In genomic region chr9:31137850-31138160, GRCh38 we compare ENCODE assay signal across 24 cellular contexts.
DNase-seq lines count a peak whose midpoint lies in the region; ATAC-seq, FAIRE-seq and TF ChIP-seq lines count a peak whose summit lies in the region.
"Had no signal": no experiment of that assay in that cellular context is flagged by ENCODE, and none has a peak within 500 bp of the region (broad histone marks: within the 10 kb centered on the region; RNA-seq: fewer than 3 reads in every experiment).

No MANE protein-coding gene starts in this region.

- TF ChIP-seq CTCF in right lobe of liver (IDR thresholded peaks at IDR 0.05) (no peak), HepG2 (CRISPR knock-in tag; IDR thresholded peaks at IDR 0.05) (no peak), osteocyte (IDR thresholded peaks at IDR 0.05) (no peak)

- TF ChIP-seq POLR2A in right lobe of liver (IDR thresholded peaks at IDR 0.05) (no peak), HepG2 (IDR thresholded peaks at IDR 0.05; ENCODE audit: insufficient read depth in 1 of 2, low read depth in 2 of 2, low read length in 2 of 2) (no peak)

- H3K4me2 ChIP-seq in HepG2 (ENCODE audit: low read depth, low read length) = no peak overlapping the region

- CTCF ChIA-PET in HepG2 (lab: Yijun Ruan, JAX; ENCODE audit: low intra/inter-chr PET ratio, low total read pairs) = no interaction called here

- no peaks in the 10 kb centered on the region for H4K20me1 ChIP-seq in HepG2 (ENCODE audit: insufficient read depth, low read length)

- ATAC-seq in right lobe of liver (peak in 3 of 4 donors; percentile 33 to 59 (median 42)), HepG2 (no peak)
- no peak for ATAC-seq in stimulated activated naive CD8-positive, alpha-beta T cell treated with anti-CD3 and anti-CD28 coated beads, Interleukin-15, Interleukin-2, amounts not matched to agents 100 U/mL and 50 U/mL, for 24 hours

- no peak overlapping the region for H3K9ac ChIP-seq in HepG2 (ENCODE audit: insufficient read depth, low read depth, low read length)

- no peak overlapping the region for H2AFZ ChIP-seq in HepG2 (ENCODE audit: low read length)

- H3K9me3 ChIP-seq in right lobe of liver = no peaks in the 10 kb centered on the region
- H3K9me3 ChIP-seq in HepG2 (ENCODE audit: low read length) = no peaks in the 10 kb centered on the region
- H3K9me3 ChIP-seq: ascending aorta, suprapubic skin had no signal

- FAIRE-seq in HepG2 (lab: Jason Lieb, UNC) = no peak
- FAIRE-seq in urothelium cell line (lab: Jason Lieb, UNC) = peak; percentile 70
- no peak for FAIRE-seq in frontal cortex (lab: Jason Lieb, UNC)
- FAIRE-seq: H1, small intestine had no signal

- H3K27ac Mint-ChIP-seq in osteocyte (ENCODE audit: unreplicated experiment) = no peak overlapping the region
- H3K27ac Mint-ChIP-seq: activated B cell treated with CpG ODN at 0.5 μM for 24 hours; activated naive CD8-positive, alpha-beta T cell; activated T-helper 2 cell treated with anti-CD3 and anti-CD28 coated beads, Interferon-gamma antibody, Interleukin-2, Interleukin-4, amounts not matched to agents 10 μg/mL and 5 μg/mL and 100 μg/mL, durations not matched to agents 14 hours and 24 hours and 36 hours had no signal

- H3K4me3 ChIP-seq in right lobe of liver = no peak overlapping the region
- H3K4me3 ChIP-seq in HepG2 (replicated peaks in 1 of 3; ENCODE audit: insufficient read depth in 1 of 3, low read depth in 2 of 3, low read length in 3 of 3) = no peak overlapping the region
- H3K4me3 ChIP-seq: ascending aorta, suprapubic skin had no signal

- no peaks in the 10 kb centered on the region for H3K36me3 Mint-ChIP-seq in osteocyte (ENCODE audit: unreplicated experiment)

- no TSS peak for BruUV-seq in HepG2 (replicated peaks; lab: Mats Ljungman, UMichigan)

- no peak overlapping the region for H3K4me3 Mint-ChIP-seq in osteocyte (ENCODE audit: unreplicated experiment)
- H3K4me3 Mint-ChIP-seq: activated B cell treated with CpG ODN at 0.5 μM for 24 hours; activated naive CD8-positive, alpha-beta T cell had no signal

- peaks cover 7% of the 10 kb centered on the region for H3K4me1 Mint-ChIP-seq in osteocyte (ENCODE audit: unreplicated experiment)
- H3K4me1 Mint-ChIP-seq: activated B cell treated with CpG ODN at 0.5 μM for 24 hours had no signal

- peaks cover 2% of the 10 kb centered on the region for H3K9me3 Mint-ChIP-seq in osteocyte (ENCODE audit: unreplicated experiment)
- H3K9me3 Mint-ChIP-seq: activated B cell treated with CpG ODN at 0.5 μM for 24 hours; activated T-helper 2 cell treated with anti-CD3 and anti-CD28 coated beads, Interferon-gamma antibody, Interleukin-2, Interleukin-4, amounts not matched to agents 10 μg/mL and 5 μg/mL and 100 μg/mL, durations not matched to agents 14 hours and 24 hours and 36 hours had no signal

- H3K27me3 ChIP-seq in right lobe of liver (no peaks in the 10 kb centered on the region), HepG2 (ENCODE audit: control insufficient read depth in 1 of 2, insufficient read depth in 2 of 2, low read length in 2 of 2) (no peaks in the 10 kb centered on the region)
- H3K27me3 ChIP-seq: ascending aorta, suprapubic skin had no signal

- H3K27me3 Mint-ChIP-seq in osteocyte (ENCODE audit: unreplicated experiment) = peaks cover 1% of the 10 kb centered on the region
- H3K27me3 Mint-ChIP-seq: activated B cell treated with CpG ODN at 0.5 μM for 24 hours; activated naive CD8-positive, alpha-beta T cell had no signal

- TF ChIP-seq EP300 in HepG2 (IDR thresholded peaks at IDR 0.05; ENCODE audit: low read depth in 2 of 2, low read length in 2 of 2) (no peak), HepG2 (CRISPR knock-in tag; IDR thresholded peaks at IDR 0.05; ENCODE audit: borderline replicate concordance) (no peak)

- peak overlapping the region in 1 of 3 donors; percentile 34 for H3K27ac ChIP-seq in right lobe of liver
- no peak overlapping the region for H3K27ac ChIP-seq in HepG2 (ENCODE audit: extremely low read length, insufficient read depth, low read length)
- H3K27ac ChIP-seq: ascending aorta, suprapubic skin had no signal

- no peaks in the 10 kb centered on the region for H3K79me2 ChIP-seq in HepG2 (ENCODE audit: insufficient read depth, low read length)

- DNase-seq in right lobe of liver (no peak), HepG2 (ENCODE audit: low spot score) (no peak), astrocyte of the hippocampus (ENCODE audit: low read depth, low spot score) (peak; percentile 32), islet precursor cell (peak; percentile 61), urothelium cell line (ENCODE audit: low spot score) (no peak), frontal cortex (ENCODE audit: low spot score in 2 of 2) (no peak), osteocyte (ENCODE audit: extremely low spot score, unreplicated experiment) (no peak)
- no peak for DNase-seq in stimulated activated naive CD8-positive, alpha-beta T cell treated with anti-CD3 and anti-CD28 coated beads, Interleukin-15, Interleukin-2, amounts not matched to agents 100 U/mL and 50 U/mL, for 24 hours
- DNase-seq: 8988T; activated B cell treated with CpG ODN at 0.5 μM for 24 hours; activated CD4-positive, alpha-beta T cell treated with anti-CD3 and anti-CD28 coated beads, Interleukin-2, amount 50 U/mL, for 48 hours; cerebellar nuclear complex; GF-D8; kidney; NCI-H1092 treated with DMSO at 0.1 percent for 48 hours; NCI-H1930; NCI-H2227 treated with DMSO at 0.1 percent for 48 hours; NCI-H774; small intestine had no signal

- H3K36me3 ChIP-seq in right lobe of liver = no peaks in the 10 kb centered on the region
- no peaks in the 10 kb centered on the region for H3K36me3 ChIP-seq in HepG2 (replicated peaks in 1 of 2; ENCODE audit: control insufficient read depth in 1 of 2, insufficient read depth in 2 of 2, low read length in 2 of 2)
- H3K36me3 ChIP-seq: ascending aorta, suprapubic skin had no signal

- in situ Hi-C loops in HepG2 (cut with HindIII; ENCODE audit: extremely low pct_ligation_motif_present, low pct_unique_long_range_greater_than_20kb) = no loop called here

- intact Hi-C loops in right lobe of liver (cut with DNase I) (no loop called here), HepG2 (cut with micrococcal nuclease; ENCODE audit: unreplicated experiment) (no loop called here)

- H3K4me1 ChIP-seq in right lobe of liver (no peaks in the 10 kb centered on the region), HepG2 (ENCODE audit: insufficient read depth, low read length) (no peaks in the 10 kb centered on the region)
- H3K4me1 ChIP-seq: ascending aorta, suprapubic skin had no signal

- POLR2A ChIA-PET in HepG2 (lab: Yijun Ruan, JAX) = no interaction called here

- TF ChIP-seq RAD21 in HepG2 (CRISPR knock-in tag; IDR thresholded peaks at IDR 0.05) = no peak

TF ChIP-seq in HepG2, 621 proteins besides CTCF, POLR2A, EP300 and RAD21:
- TF ChIP-seq POGZ (CRISPR knock-in tag; IDR thresholded peaks at IDR 0.05) (no peak), FOSL1 (CRISPR knock-in tag; IDR thresholded peaks at IDR 0.05; ENCODE audit: borderline replicate concordance) (no peak), HMGXB4 (CRISPR knock-in tag; IDR thresholded peaks at IDR 0.05; ENCODE audit: borderline replicate concordance in 1 of 2, low read depth in 1 of 2) (no peak), ZNF703 (CRISPR knock-in tag; IDR thresholded peaks at IDR 0.05; ENCODE audit: borderline replicate concordance) (no peak), ZNF619 (CRISPR knock-in tag; IDR thresholded peaks at IDR 0.05) (no peak), MXD1 (CRISPR knock-in tag; IDR thresholded peaks at IDR 0.05) (no peak), ZNF773 (CRISPR knock-in tag; IDR thresholded peaks at IDR 0.05; ENCODE audit: borderline replicate concordance) (no peak), KMT2B (CRISPR knock-in tag; IDR thresholded peaks at IDR 0.05) (no peak), ZNF576 (CRISPR knock-in tag; IDR thresholded peaks at IDR 0.05) (no peak), MAFK (conservative IDR thresholded peaks at IDR 0.05 in 1 of 2, IDR thresholded peaks at IDR 0.05 in 1 of 2; ENCODE audit: low read length in 2 of 2) (no peak), AGO1 (IDR thresholded peaks at IDR 0.05; ENCODE audit: low read depth, low read length, poor library complexity, severe bottlenecking) (no peak), ZC3H13 (CRISPR knock-in tag; IDR thresholded peaks at IDR 0.05) (no peak), ATF7-NPFF (CRISPR knock-in tag; IDR thresholded peaks at IDR 0.05; ENCODE audit: low read depth) (no peak), ZNF446 (CRISPR knock-in tag; IDR thresholded peaks at IDR 0.05) (no peak), CBFB (CRISPR knock-in tag; IDR thresholded peaks at IDR 0.05) (no peak)

Comparison
In these comparisons a context has a peak if more than half of its experiments do, and no peak if none do; other contexts are left out.
1. ATAC-seq: peak in right lobe of liver (3 of 4); none in HepG2 (single experiment) and stimulated activated naive CD8-positive, alpha-beta T cell treated with anti-CD3 and anti-CD28 coated beads, Interleukin-15, Interleukin-2, amounts not matched to agents 100 U/mL and 50 U/mL, for 24 hours (single experiment).
2. DNase-seq: peak in astrocyte of the hippocampus (single experiment) and islet precursor cell (single experiment); none in right lobe of liver (0 of 3), HepG2 (single experiment), urothelium cell line (single experiment), stimulated activated naive CD8-positive, alpha-beta T cell treated with anti-CD3 and anti-CD28 coated beads, Interleukin-15, Interleukin-2, amounts not matched to agents 100 U/mL and 50 U/mL, for 24 hours (single experiment), frontal cortex (0 of 2) and osteocyte (single experiment).